ENCODE assay signal across 27 cellular contexts in the genomic region with DNA sequence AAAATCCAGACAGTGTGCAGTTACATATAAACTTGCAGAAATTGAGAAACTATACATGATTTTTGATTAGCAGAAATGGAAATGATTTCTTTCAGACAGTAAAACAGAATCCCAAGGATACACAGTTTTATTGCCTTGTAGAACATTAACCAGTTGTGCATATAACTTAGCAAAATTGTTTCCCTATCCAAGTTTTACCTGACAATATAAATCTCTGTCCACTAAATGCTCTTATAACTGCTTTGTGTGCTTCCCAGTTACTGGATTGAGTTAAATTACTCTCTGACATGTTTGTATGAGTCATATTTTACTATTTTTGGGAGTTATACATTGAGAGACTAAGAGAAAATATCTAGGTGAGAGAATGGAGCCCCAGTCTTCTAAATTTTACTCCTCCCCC.
"Had no signal": no experiment of that assay in that cellular context is flagged by ENCODE, and none has a peak within 500 bp of the region (broad histone marks: within the 10 kb centered on the region; RNA-seq: fewer than 3 reads in every experiment).

No MANE protein-coding gene starts in this region.

- H3K27me3 Mint-ChIP-seq: progenitor cell of endocrine pancreas had no signal

- H3K36me3 Mint-ChIP-seq: neural progenitor cell; stimulated activated effector memory CD8-positive, alpha-beta T cell treated with anti-CD3 and anti-CD28 coated beads, Interleukin-12 subunit alpha, Interleukin-12 subunit beta, amount 100 ng/mL, for 72 hours; stimulated activated naive B cell treated with anti-CD40 and anti-IgM and Interleukin-4, amounts not matched to agents 10 μg/mL and 1 μg/mL and 100 μg/mL, for 72 hours had no signal

- H3K9me3 Mint-ChIP-seq: nephron; neural progenitor cell; stimulated activated naive B cell treated with anti-CD40 and anti-IgM and Interleukin-4, amounts not matched to agents 10 μg/mL and 1 μg/mL and 100 μg/mL, for 72 hours; stimulated activated naive CD8-positive, alpha-beta T cell treated with anti-CD3 and anti-CD28 coated beads, Interleukin-15, Interleukin-2, amounts not matched to agents 100 ng/mL and 50 ng/mL, for 24 hours had no signal

- H3K27ac Mint-ChIP-seq: nephron; neural progenitor cell; progenitor cell of endocrine pancreas; stimulated activated effector memory CD8-positive, alpha-beta T cell treated with anti-CD3 and anti-CD28 coated beads, Interleukin-12 subunit alpha, Interleukin-12 subunit beta, amount 100 ng/mL, for 72 hours; stimulated activated naive B cell treated with anti-CD40 and anti-IgM and Interleukin-4, amounts not matched to agents 10 μg/mL and 1 μg/mL and 100 μg/mL, for 72 hours; stimulated activated naive CD8-positive, alpha-beta T cell treated with anti-CD3 and anti-CD28 coated beads, Interleukin-15, Interleukin-2, amounts not matched to agents 100 ng/mL and 50 ng/mL, for 24 hours had no signal

- H3K4me3 Mint-ChIP-seq: nephron; neural progenitor cell; stimulated activated effector memory CD8-positive, alpha-beta T cell treated with anti-CD3 and anti-CD28 coated beads, Interleukin-12 subunit alpha, Interleukin-12 subunit beta, amount 100 ng/mL, for 72 hours; stimulated activated naive B cell treated with anti-CD40 and anti-IgM and Interleukin-4, amounts not matched to agents 10 μg/mL and 1 μg/mL and 100 μg/mL, for 72 hours; stimulated activated naive CD8-positive, alpha-beta T cell treated with anti-CD3 and anti-CD28 coated beads, Interleukin-15, Interleukin-2, amounts not matched to agents 100 ng/mL and 50 ng/mL, for 24 hours had no signal

- H3K4me1 Mint-ChIP-seq: nephron; neural progenitor cell; stimulated activated effector memory CD8-positive, alpha-beta T cell treated with anti-CD3 and anti-CD28 coated beads, Interleukin-12 subunit alpha, Interleukin-12 subunit beta, amount 100 ng/mL, for 72 hours; stimulated activated naive B cell treated with anti-CD40 and anti-IgM and Interleukin-4, amounts not matched to agents 10 μg/mL and 1 μg/mL and 100 μg/mL, for 72 hours had no signal

- DNase-seq: occipital lobe; ovary; posterior cingulate gyrus; psoas muscle; right cardiac atrium; right lobe of liver; sigmoid colon; small intestine; stimulated activated CD4-positive, alpha-beta T cell treated with anti-CD3 and anti-CD28 coated beads, Interleukin-15, amount 100 ng/mL, for 24 hours; stimulated activated CD4-positive, alpha-beta T cell treated with anti-CD3 and anti-CD28 coated beads, Interleukin-2, amount 100 ng/mL, for 24 hours; stimulated activated CD4-positive, alpha-beta T cell treated with anti-CD3 and anti-CD28 coated beads, Interleukin-2, amount 100 ng/mL, for 48 hours; stimulated activated CD4-positive, alpha-beta T cell treated with anti-CD3 and anti-CD28 coated beads, Interleukin-4, amount 100 ng/mL, for 24 hours; stimulated activated naive B cell treated with anti-CD40 and anti-IgM and Interleukin-4, amounts not matched to agents 10 μg/mL and 1 μg/mL and 100 μg/mL, for 72 hours; stimulated activated naive CD4-positive, alpha-beta T cell treated with Interleukin-2 at 50 U/mL for 16 hours; stomach; thyroid gland; trophoblast cell; upper lobe of left lung had no signal

- H3K27ac ChIP-seq: neural progenitor cell, ovary, parathyroid adenoma, psoas muscle, right lobe of liver, sigmoid colon, stomach, thoracic aorta, thyroid gland, tibial nerve, upper lobe of left lung, vagina had no signal

- ATAC-seq: psoas muscle; right cardiac atrium; right lobe of liver; stimulated activated effector memory CD8-positive, alpha-beta T cell treated with anti-CD3 and anti-CD28 coated beads, Interleukin-12 subunit alpha, Interleukin-12 subunit beta, amount 100 ng/mL, for 72 hours; stimulated activated naive B cell treated with anti-CD40 and anti-IgM and Interleukin-4, amounts not matched to agents 10 μg/mL and 1 μg/mL and 100 μg/mL, for 72 hours had no signal
